8 cellular contexts compared by ENCODE assay signal in genomic region chr22:30754971-30755759, GRCh38.
DNase-seq lines count a peak whose midpoint lies in the region; ATAC-seq and TF ChIP-seq lines count a peak whose summit lies in the region.

No MANE protein-coding gene starts in this region.

- no peak overlapping the region for H3K27ac Mint-ChIP-seq in memory B cell

- peak; percentile 63 for TF ChIP-seq CTCF in A673 (conservative IDR thresholded peaks at IDR 0.05; ENCODE audit: low read depth, low read length)
- TF ChIP-seq CTCF in GM12872 (IDR thresholded peaks at IDR 0.05; ENCODE audit: insufficient read depth, low read depth, low read length), result peak; percentile 80

- H3K9me3 ChIP-seq in A673 (ENCODE audit: low read depth, low read length, poor library complexity, severe bottlenecking), result no peaks in the 10 kb centered on the region
- no peaks in the 10 kb centered on the region for H3K9me3 ChIP-seq in effector memory CD4-positive, alpha-beta T cell (ENCODE audit: control insufficient read depth, low read length)

- H3K4me3 Mint-ChIP-seq in memory B cell, result no peak overlapping the region

- H3K27me3 ChIP-seq in A673 (replicated peaks; ENCODE audit: insufficient read depth, low read depth, low read length, poor library complexity), result no peaks in the 10 kb centered on the region
- H3K27me3 ChIP-seq in effector memory CD4-positive, alpha-beta T cell (replicated peaks; ENCODE audit: control insufficient read depth, insufficient read depth, low read length, poor library complexity, severe bottlenecking), result no peaks in the 10 kb centered on the region

- ATAC-seq in memory B cell (ENCODE audit: low read depth), result peak; percentile 67
- ATAC-seq in GM21576 (IDR thresholded peaks at IDR 0.05; ENCODE audit: unreplicated experiment), result no peak

- peaks cover 11% of the 10 kb centered on the region for H3K27me3 Mint-ChIP-seq in memory B cell

- intact Hi-C loops in A673 (cut with micrococcal nuclease; ENCODE audit: unreplicated experiment), result loop anchor here (1.0 kb wide), 2 partner anchors 121 to 310 kb away; no protein-coding TSS in a partner anchor

- peak; percentile 58 for DNase-seq in A673 (ENCODE audit: low spot score)
- peak; percentile 47 for DNase-seq in NCI-H2171 (lab: John Stamatoyannopoulos, UW)
- peak; percentile 72 for DNase-seq in activated CD4-positive, alpha-beta T cell treated with anti-CD3 and anti-CD28 coated beads for 48 hours
- DNase-seq in effector memory CD4-positive, alpha-beta T cell, result peak; percentile 2 to 20 (median 6)
- DNase-seq in memory B cell (ENCODE audit: low spot score in 2 of 2), result no peak
- peak; percentile 6 to 8 for DNase-seq in stimulated activated CD8-positive, alpha-beta memory T cell treated with anti-CD3 and anti-CD28 coated beads, Interleukin-7, amount 100 ng/mL, for 4 hours (ENCODE audit: low read depth in 2 of 2)

- no peak overlapping the region for H3K4me3 ChIP-seq in A673 (ENCODE audit: low read depth, low read length, poor library complexity, severe bottlenecking)
- H3K4me3 ChIP-seq in effector memory CD4-positive, alpha-beta T cell (ENCODE audit: insufficient read depth, low read depth, low read length, poor library complexity, severe bottlenecking), result no peak overlapping the region

- no TSS peak for BruUV-seq in A673 (replicated peaks; lab: Mats Ljungman, UMichigan)

- no peaks in the 10 kb centered on the region for H3K4me1 Mint-ChIP-seq in memory B cell

- H3K27ac ChIP-seq in A673 (ENCODE audit: low read depth, low read length, poor library complexity, severe bottlenecking), result no peak overlapping the region
- H3K27ac ChIP-seq in effector memory CD4-positive, alpha-beta T cell (ENCODE audit: insufficient read depth, low read length, poor library complexity, severe bottlenecking), result no peak overlapping the region

- CTCF ChIA-PET in A673 (lab: Charles Lee), result interaction anchor here (1.1 to 3.1 kb wide), 3 partner anchors 121 to 311 kb away, joined by 4 to 32 read pairs (median 4); partner anchors contain the start of gene SLC35E4

- peaks cover 5% of the 10 kb centered on the region for H3K36me3 Mint-ChIP-seq in memory B cell

- POLR2A ChIA-PET in A673 (lab: Charles Lee; ENCODE audit: low non-redundant PET), result interaction anchor here (0.5 kb wide), 1 partner anchor 647 kb away, joined by 9 read pairs; no protein-coding TSS in a partner anchor

- H3K36me3 ChIP-seq in A673 (ENCODE audit: insufficient read depth, low read length, poor library complexity, severe bottlenecking), result no peaks in the 10 kb centered on the region
- H3K36me3 ChIP-seq in effector memory CD4-positive, alpha-beta T cell (ENCODE audit: control insufficient read depth, insufficient read depth, low read length), result no peaks in the 10 kb centered on the region

- H3K9me3 Mint-ChIP-seq in memory B cell, result peaks cover 5% of the 10 kb centered on the region

- no peaks in the 10 kb centered on the region for H3K4me1 ChIP-seq in A673 (ENCODE audit: insufficient read depth, low read length, poor library complexity, severe bottlenecking)
- no peaks in the 10 kb centered on the region for H3K4me1 ChIP-seq in effector memory CD4-positive, alpha-beta T cell (ENCODE audit: control insufficient read depth, insufficient read depth, low read length, poor library complexity, severe bottlenecking)

Comparison
In these comparisons a context has a peak if more than half of its experiments do, and no peak if none do; other contexts are left out.
1. DNase-seq: peak in A673 (single experiment), NCI-H2171 (single experiment), activated CD4-positive, alpha-beta T cell treated with anti-CD3 and anti-CD28 coated beads for 48 hours (single experiment), effector memory CD4-positive, alpha-beta T cell (3 of 3) and stimulated activated CD8-positive, alpha-beta memory T cell treated with anti-CD3 and anti-CD28 coated beads, Interleukin-7, amount 100 ng/mL, for 4 hours (2 of 2); none in memory B cell (0 of 2).